ENCODE assay signal across 19 cellular contexts in the genomic region with DNA sequence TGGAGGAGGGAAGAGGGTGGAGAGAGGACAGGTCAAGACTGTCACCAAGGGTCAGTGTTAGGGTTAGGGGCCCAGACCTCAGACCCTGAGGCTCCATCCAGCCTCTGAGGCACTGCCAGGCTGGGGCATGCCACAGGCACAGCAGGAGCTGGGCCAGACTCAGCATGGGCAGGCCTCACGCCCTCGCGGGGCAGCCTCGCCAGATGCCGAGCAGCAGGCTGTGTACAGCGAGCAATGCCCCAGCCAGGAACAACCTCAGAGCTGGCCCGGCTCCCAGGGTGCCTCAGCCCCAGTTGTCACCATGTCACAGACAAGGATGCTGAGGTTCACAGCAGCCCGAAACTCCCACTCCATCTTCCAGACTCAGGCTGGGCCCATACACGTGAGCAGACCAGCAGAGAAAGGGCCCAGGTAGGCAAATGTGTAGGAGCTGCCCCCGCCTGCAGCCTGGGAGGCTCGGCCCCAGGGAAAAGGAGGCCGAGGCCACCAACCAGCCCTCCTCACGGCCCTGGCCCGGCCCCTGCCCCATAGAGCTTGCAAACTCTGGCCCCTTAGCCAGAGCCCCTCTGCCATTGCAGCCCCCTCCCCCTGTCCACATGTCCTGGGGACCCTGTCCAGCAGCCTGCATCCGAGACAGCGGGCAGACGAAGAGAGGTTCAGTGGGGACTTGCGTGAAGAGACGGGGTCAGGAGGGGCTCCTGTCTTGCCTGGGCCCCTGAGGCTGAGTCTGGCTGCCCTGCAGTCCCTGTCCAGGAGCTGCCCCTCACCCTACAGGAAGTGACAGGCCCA. TPM values are rescaled to one million over a fixed set of nuclear protein-coding genes. Genes with fewer than 3 reads are reported as not detected.
A peak's percentile ranks its signal among the peaks of the same experiment; 100 is the strongest.
DNase-seq lines count a peak whose midpoint lies in the region; ATAC-seq, FAIRE-seq and TF ChIP-seq lines count a peak whose summit lies in the region.
"Had no signal": no experiment of that assay in that cellular context is flagged by ENCODE, and none has a peak within 500 bp of the region (broad histone marks: within the 10 kb centered on the region; RNA-seq: fewer than 3 reads in every experiment).

No MANE protein-coding gene starts in this region.

- intact Hi-C loops in right lobe of liver (cut with DNase I): no loop called here

- H4K91ac ChIP-seq in H1 (replicated peaks; ENCODE audit: insufficient read length, low read length): no peak overlapping the region

- H2AFZ ChIP-seq in Karpas-422 (ENCODE audit: low read length) (no peak overlapping the region), H1 (ENCODE audit: low read length) (no peak overlapping the region)

- no peak for TF ChIP-seq RAD21 in H1 (IDR thresholded peaks at IDR 0.05 in 1 of 2, conservative IDR thresholded peaks at IDR 0.05 in 1 of 2; ENCODE audit: low read depth in 2 of 2, low read length in 2 of 2)

- H2BK5ac ChIP-seq in H1 (ENCODE audit: low read depth, low read length): no peak overlapping the region

- no peaks in the 10 kb centered on the region; the same call in 1 of the 2 replicates for H3K79me1 ChIP-seq in H1 (ENCODE audit: low read depth, low read length)

- H3K27me3 ChIP-seq in Karpas-422 (ENCODE audit: low read length): no peaks in the 10 kb centered on the region
- no peaks in the 10 kb centered on the region for H3K27me3 ChIP-seq in H1 (replicated peaks in 1 of 4; ENCODE audit: control insufficient read depth in 3 of 4, extremely low read depth in 1 of 4, insufficient read depth in 3 of 4, low read length in 3 of 4)
- no peaks in the 10 kb centered on the region for H3K27me3 ChIP-seq in right lobe of liver
- no peaks in the 10 kb centered on the region for H3K27me3 ChIP-seq in effector memory CD4-positive, alpha-beta T cell (replicated peaks; ENCODE audit: control insufficient read depth, insufficient read depth, low read length, poor library complexity, severe bottlenecking)

- H4K8ac ChIP-seq in H1 (ENCODE audit: extremely low read depth, insufficient read depth, low read length): peak overlapping the region; percentile 51; the same call in 1 of the 2 replicates

- H3K79me2 ChIP-seq in Karpas-422 (ENCODE audit: low read length) (no peaks in the 10 kb centered on the region), H1 (ENCODE audit: control insufficient read depth in 1 of 2, insufficient read depth in 2 of 2, low read length in 2 of 2) (no peaks in the 10 kb centered on the region)

- CTCF ChIA-PET in H1 (lab: Charles Lee; ENCODE audit: partially characterized antibody): interaction anchor here (1.2 kb wide), 1 partner anchor 14 kb away, joined by 3 read pairs; no protein-coding TSS in a partner anchor

- H2BK20ac ChIP-seq in H1 (ENCODE audit: low read length): no peak overlapping the region

- H3K23ac ChIP-seq in H1 (ENCODE audit: insufficient read length): no peak overlapping the region

- no peak for FAIRE-seq in H1 (lab: Jason Lieb, UNC)
- FAIRE-seq: A549, colon had no signal

- H2BK15ac ChIP-seq in H1 (ENCODE audit: low read length): no peak overlapping the region

- no peak overlapping the region for H2BK120ac ChIP-seq in H1 (replicated peaks; ENCODE audit: low read depth, low read length)

- H3K4me1 ChIP-seq in Karpas-422 (ENCODE audit: low read length): no peaks in the 10 kb centered on the region
- H3K4me1 ChIP-seq in H1 (replicated peaks in 1 of 4; ENCODE audit: control insufficient read depth in 3 of 4, insufficient read depth in 4 of 4, low read length in 3 of 4): no peaks in the 10 kb centered on the region
- no peaks in the 10 kb centered on the region for H3K4me1 ChIP-seq in right lobe of liver
- H3K4me1 ChIP-seq in effector memory CD4-positive, alpha-beta T cell (ENCODE audit: control insufficient read depth, insufficient read depth, low read length, poor library complexity, severe bottlenecking): no peaks in the 10 kb centered on the region
- H3K4me1 ChIP-seq: A549 had no signal

- H3K27ac ChIP-seq in Karpas-422 (ENCODE audit: low read length) (no peak overlapping the region), H1 (ENCODE audit: low read depth, low read length) (no peak overlapping the region), right lobe of liver (no peak overlapping the region)
- H3K27ac ChIP-seq in effector memory CD4-positive, alpha-beta T cell (ENCODE audit: insufficient read depth, low read length, poor library complexity, severe bottlenecking): no peak overlapping the region
- H3K27ac ChIP-seq: A549 had no signal

- DNase-seq in AG08396 (ENCODE audit: low spot score) (peak; percentile 52), Karpas-422 (peak; percentile 56), H1 (ENCODE audit: low read depth in 1 of 2, low spot score in 2 of 2) (no peak), right lobe of liver (no peak), NCI-H510A treated with DMSO at 0.1 percent for 48 hours (lab: John Stamatoyannopoulos, UW) (no peak), NCI-H146 treated with DMSO at 0.1 percent for 48 hours (lab: John Stamatoyannopoulos, UW; ENCODE audit: unreplicated experiment) (no peak), T-helper 1 cell (no peak)
- no peak for DNase-seq in effector memory CD4-positive, alpha-beta T cell
- DNase-seq: activated T-cell treated with anti-CD3 and anti-CD28 coated beads, Interleukin-2, amount 50 U/mL, for 72 hours; Caco-2; NCI-H2029; SIG-M5; stimulated activated CD4-positive, alpha-beta T cell treated with anti-CD3 and anti-CD28 coated beads, Interleukin-15, amount 100 ng/mL, for 24 hours had no signal

- peaks cover 3% of the 10 kb centered on the region; the same call in 1 of the 2 replicates for H3K23me2 ChIP-seq in H1 (ENCODE audit: low read depth, low read length)

- no peak overlapping the region; the same call in 1 of the 2 replicates for H3K18ac ChIP-seq in H1 (ENCODE audit: extremely low read depth, low read length)

- no peak for TF ChIP-seq POLR2A in H1 (IDR thresholded peaks at IDR 0.05; ENCODE audit: control extremely low read depth in 1 of 2, low read depth in 2 of 2, low read length in 2 of 2)
- TF ChIP-seq POLR2A in right lobe of liver (IDR thresholded peaks at IDR 0.05): no peak

- no peak for TF ChIP-seq EP300 in H1 (IDR thresholded peaks at IDR 0.05; ENCODE audit: borderline replicate concordance in 1 of 2, low read depth in 2 of 2, low read length in 2 of 2)

- TF ChIP-seq CTCF in H1 (IDR thresholded peaks at IDR 0.05; ENCODE audit: control extremely low read depth in 1 of 3, insufficient read depth in 1 of 3, low read depth in 1 of 3, low read length in 3 of 3): no peak
- TF ChIP-seq CTCF in right lobe of liver (IDR thresholded peaks at IDR 0.05): no peak

- H3K36me3 ChIP-seq in Karpas-422 (ENCODE audit: insufficient read depth, low read length) (no peaks in the 10 kb centered on the region), H1 (ENCODE audit: control insufficient read depth in 2 of 4, insufficient read depth in 4 of 4, low read length in 3 of 4) (no peaks in the 10 kb centered on the region; a peak in 1 of 8 replicates), right lobe of liver (no peaks in the 10 kb centered on the region)
- H3K36me3 ChIP-seq in effector memory CD4-positive, alpha-beta T cell (ENCODE audit: control insufficient read depth, insufficient read depth, low read length): no peaks in the 10 kb centered on the region

- H3K4me3 ChIP-seq in Karpas-422 (ENCODE audit: low read length) (no peak overlapping the region), H1 (ENCODE audit: extremely low read depth in 1 of 4, insufficient read depth in 2 of 4, low read depth in 3 of 4, low read length in 4 of 4) (no peak overlapping the region), right lobe of liver (no peak overlapping the region)
- no peak overlapping the region for H3K4me3 ChIP-seq in effector memory CD4-positive, alpha-beta T cell (ENCODE audit: insufficient read depth, low read depth, low read length, poor library complexity, severe bottlenecking)
- H3K4me3 ChIP-seq: A549 had no signal

- H3K56ac ChIP-seq in H1 (replicated peaks; ENCODE audit: insufficient read length, low read depth, low read length): no peak overlapping the region

- no peak overlapping the region for H2BK12ac ChIP-seq in H1 (ENCODE audit: low read depth, low read length)

- POLR2A ChIA-PET in H1 (lab: Charles Lee; ENCODE audit: partially characterized antibody): no interaction called here

- WGBS in H1 (ENCODE audit: extremely low coverage in 1 of 2, insufficient coverage in 1 of 2, insufficient read length in 1 of 2, insufficient replicate concordance in 2 of 2, low coverage in 1 of 2, low lambda C conversion rate in 2 of 2, missing lambda C conversion rate in 1 of 2), 2 experiments: 90% methylated on average over 19 of the region's 19 CpGs; no CpG with 5 or more reads in 1 of the 2 experiments
- no CpG with 5 or more reads among the region's 19 CpGs for WGBS in right lobe of liver (ENCODE audit: insufficient coverage, low coverage, low lambda C conversion rate, missing lambda C conversion rate)

- H3K4me2 ChIP-seq in Karpas-422 (ENCODE audit: low read depth, low read length, poor library complexity, severe bottlenecking) (no peak overlapping the region), H1 (ENCODE audit: insufficient read depth in 1 of 2, low read depth in 2 of 2, low read length in 2 of 2) (no peak overlapping the region)
- H3K4me2 ChIP-seq: A549 had no signal

- H3K9me3 ChIP-seq in Karpas-422 (ENCODE audit: low read length) (no peaks in the 10 kb centered on the region), H1 (ENCODE audit: insufficient read depth in 2 of 2, low read depth in 1 of 2, low read length in 1 of 2) (no peaks in the 10 kb centered on the region), right lobe of liver (no peaks in the 10 kb centered on the region)
- no peaks in the 10 kb centered on the region for H3K9me3 ChIP-seq in effector memory CD4-positive, alpha-beta T cell (ENCODE audit: control insufficient read depth, low read length)
- H3K9me3 ChIP-seq: A549, Caco-2 had no signal

- no peak overlapping the region for H3K9ac ChIP-seq in Karpas-422 (ENCODE audit: low read length)
- H3K9ac ChIP-seq in H1 (replicated peaks in 1 of 4; ENCODE audit: extremely low read depth in 1 of 4, low read depth in 3 of 4, low read length in 3 of 4): no peak overlapping the region

- H2AK5ac ChIP-seq in H1 (ENCODE audit: low read depth, low read length): no peak overlapping the region

- ATAC-seq in right lobe of liver: peak; percentile 6 to 63 (median 33)
- ATAC-seq: activated T-cell treated with anti-CD3 and anti-CD28 coated beads, Interleukin-2, amount 50 U/mL, for 72 hours had no signal

- H3K9me2 ChIP-seq in Karpas-422 (replicated peaks; ENCODE audit: insufficient read depth, low read length): no peaks in the 10 kb centered on the region

- H4K20me1 ChIP-seq in Karpas-422 (ENCODE audit: insufficient read depth, low read depth, low read length): peaks cover 23% of the 10 kb centered on the region; the same call in 1 of the 2 replicates
- peaks cover 0 to 4% of the 10 kb centered on the region in 2 experiments for H4K20me1 ChIP-seq in H1 (replicated peaks in 1 of 2; ENCODE audit: control insufficient read depth in 1 of 2, insufficient read depth in 2 of 2, low read length in 2 of 2)

- no peak overlapping the region for H3K4ac ChIP-seq in H1 (replicated peaks; ENCODE audit: insufficient read length, low read depth, low read length)

- no peak overlapping the region for H4K5ac ChIP-seq in H1 (ENCODE audit: insufficient read length, low read depth, low read length)

- H3K14ac ChIP-seq in H1 (ENCODE audit: insufficient read length): no peak overlapping the region

RNA-seq across cellular contexts. Expression of a gene that starts 7.5 kb away (rescaled TPM):
- total RNA-seq in Karpas-422 (2014; rRNA removed; shearing (Covaris generic); ENCODE audit: low replicate concordance): not detected in 2 replicates
- not detected in 2 replicates for total RNA-seq in H1 (2021; fragmentation: NEBNext Ultra II Directional; extraction: Animal tissue kit (Norgen Biotek cat#: 25700))
- polyA plus RNA-seq in H1 (2011; rRNA removed): not detected in 2 replicates
- not detected for polyA plus RNA-seq in H1 (2011; cell fraction: cytosol; rRNA removed)
- not detected for polyA plus RNA-seq in H1 (2011; cell fraction: nucleus; rRNA removed)
- not detected in 4 replicates for polyA plus RNA-seq in H1 (2012, experiment 1 of 2)
- not detected for polyA plus RNA-seq in H1 (2012, experiment 2 of 2)
- not detected for polyA plus RNA-seq in H1 (2013, experiment 1 of 2)
- polyA plus RNA-seq in H1 (2013, experiment 2 of 2): not detected
- polyA minus RNA-seq in H1 (2011; rRNA and poly(A)+ RNA removed): not detected in 2 replicates
- not detected for polyA minus RNA-seq in H1 (2011; cell fraction: cytosol; rRNA and poly(A)+ RNA removed)
- polyA minus RNA-seq in H1 (2011; cell fraction: nucleus; rRNA and poly(A)+ RNA removed): not detected
- total RNA-seq in right lobe of liver: 1 to 10 TPM in 4 of 6 experiments, under 1 TPM in 2; 0.35 to 4.0 (median 1.9) TPM
- total RNA-seq: activated T-cell treated with anti-CD3 and anti-CD28 coated beads, Interleukin-2, amount 50 U/mL, for 72 hours; Caco-2; epithelial cell of proximal tubule; HT1080; M059J had no signal
- polyA plus RNA-seq: A549 had no signal

RNA-seq across cellular contexts. Expression of a gene that starts 17.5 kb away (rescaled TPM):
- not detected in 2 replicates for total RNA-seq in Karpas-422 (2014; rRNA removed; shearing (Covaris generic); ENCODE audit: low replicate concordance)
- 2.9 TPM in 2 replicates for total RNA-seq in H1 (2021; fragmentation: NEBNext Ultra II Directional; extraction: Animal tissue kit (Norgen Biotek cat#: 25700))
- polyA plus RNA-seq in H1 (2011; rRNA removed): 4.0 and 4.6 TPM in 2 replicates
- polyA plus RNA-seq in H1 (2011; cell fraction: cytosol; rRNA removed): 3.7 TPM
- polyA plus RNA-seq in H1 (2011; cell fraction: nucleus; rRNA removed): 4.6 TPM
- 1.7 to 6.0 TPM (median 4.1 TPM) in 4 replicates for polyA plus RNA-seq in H1 (2012, experiment 1 of 2)
- polyA plus RNA-seq in H1 (2012, experiment 2 of 2): 1.8 TPM
- polyA plus RNA-seq in H1 (2013, experiment 1 of 2): 1.8 TPM
- polyA plus RNA-seq in H1 (2013, experiment 2 of 2): 1.9 TPM
- 1.1 and 3.6 TPM in 2 replicates for polyA minus RNA-seq in H1 (2011; rRNA and poly(A)+ RNA removed)
- polyA minus RNA-seq in H1 (2011; cell fraction: cytosol; rRNA and poly(A)+ RNA removed): 2.4 TPM
- polyA minus RNA-seq in H1 (2011; cell fraction: nucleus; rRNA and poly(A)+ RNA removed): 3.4 TPM
- total RNA-seq in right lobe of liver: under 1 TPM in 2 of 6 experiments, not detected in 4; 0.17 to 0.18 TPM
- total RNA-seq: Caco-2, epithelial cell of proximal tubule, subcutaneous adipose tissue had no signal

Comparison
In these comparisons a context has a peak if more than half of its experiments do, and no peak if none do; other contexts are left out.
1. DNase-seq: peak in AG08396 (single experiment) and Karpas-422 (single experiment); none in H1 (0 of 2), right lobe of liver (0 of 3), NCI-H510A treated with DMSO at 0.1 percent for 48 hours (single experiment), NCI-H146 treated with DMSO at 0.1 percent for 48 hours (single experiment), T-helper 1 cell (0 of 5) and effector memory CD4-positive, alpha-beta T cell (0 of 3).